In genomic region chr16:90023078-90023447, GRCh38 we compare ENCODE assay signal across 1 cellular context.
TF ChIP-seq lines count a peak whose summit lies in the region.

No MANE protein-coding gene starts in this region.

TF ChIP-seq in GM12878, 131 proteins besides CTCF, POLR2A, EP300 and RAD21 (continued from another document):
- TF ChIP-seq, protein P1, sequence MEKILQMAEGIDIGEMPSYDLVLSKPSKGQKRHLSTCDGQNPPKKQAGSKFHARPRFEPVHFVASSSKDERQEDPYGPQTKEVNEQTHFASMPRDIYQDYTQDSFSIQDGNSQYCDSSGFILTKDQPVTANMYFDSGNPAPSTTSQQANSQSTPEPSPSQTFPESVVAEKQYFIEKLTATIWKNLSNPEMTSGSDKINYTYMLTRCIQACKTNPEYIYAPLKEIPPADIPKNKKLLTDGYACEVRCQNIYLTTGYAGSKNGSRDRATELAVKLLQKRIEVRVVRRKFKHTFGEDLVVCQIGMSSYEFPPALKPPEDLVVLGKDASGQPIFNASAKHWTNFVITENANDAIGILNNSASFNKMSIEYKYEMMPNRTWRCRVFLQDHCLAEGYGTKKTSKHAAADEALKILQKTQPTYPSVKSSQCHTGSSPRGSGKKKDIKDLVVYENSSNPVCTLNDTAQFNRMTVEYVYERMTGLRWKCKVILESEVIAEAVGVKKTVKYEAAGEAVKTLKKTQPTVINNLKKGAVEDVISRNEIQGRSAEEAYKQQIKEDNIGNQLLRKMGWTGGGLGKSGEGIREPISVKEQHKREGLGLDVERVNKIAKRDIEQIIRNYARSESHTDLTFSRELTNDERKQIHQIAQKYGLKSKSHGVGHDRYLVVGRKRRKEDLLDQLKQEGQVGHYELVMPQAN (conservative IDR thresholded peaks at IDR 0.05): no peak
- TF ChIP-seq, protein P2, sequence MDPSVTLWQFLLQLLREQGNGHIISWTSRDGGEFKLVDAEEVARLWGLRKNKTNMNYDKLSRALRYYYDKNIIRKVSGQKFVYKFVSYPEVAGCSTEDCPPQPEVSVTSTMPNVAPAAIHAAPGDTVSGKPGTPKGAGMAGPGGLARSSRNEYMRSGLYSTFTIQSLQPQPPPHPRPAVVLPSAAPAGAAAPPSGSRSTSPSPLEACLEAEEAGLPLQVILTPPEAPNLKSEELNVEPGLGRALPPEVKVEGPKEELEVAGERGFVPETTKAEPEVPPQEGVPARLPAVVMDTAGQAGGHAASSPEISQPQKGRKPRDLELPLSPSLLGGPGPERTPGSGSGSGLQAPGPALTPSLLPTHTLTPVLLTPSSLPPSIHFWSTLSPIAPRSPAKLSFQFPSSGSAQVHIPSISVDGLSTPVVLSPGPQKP (IDR thresholded peaks at IDR 0.05; ENCODE audit: low read depth, low read length): no peak
- no peak for TF ChIP-seq CHD1 (IDR thresholded peaks at IDR 0.05; ENCODE audit: low read depth, low read length)
- TF ChIP-seq, protein P3, sequence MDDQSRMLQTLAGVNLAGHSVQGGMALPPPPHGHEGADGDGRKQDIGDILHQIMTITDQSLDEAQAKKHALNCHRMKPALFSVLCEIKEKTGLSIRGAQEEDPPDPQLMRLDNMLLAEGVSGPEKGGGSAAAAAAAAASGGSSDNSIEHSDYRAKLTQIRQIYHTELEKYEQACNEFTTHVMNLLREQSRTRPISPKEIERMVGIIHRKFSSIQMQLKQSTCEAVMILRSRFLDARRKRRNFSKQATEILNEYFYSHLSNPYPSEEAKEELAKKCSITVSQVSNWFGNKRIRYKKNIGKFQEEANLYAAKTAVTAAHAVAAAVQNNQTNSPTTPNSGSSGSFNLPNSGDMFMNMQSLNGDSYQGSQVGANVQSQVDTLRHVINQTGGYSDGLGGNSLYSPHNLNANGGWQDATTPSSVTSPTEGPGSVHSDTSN (IDR thresholded peaks at IDR 0.05; ENCODE audit: insufficient replicate concordance, low read depth, low read length): no peak
- TF ChIP-seq ATF7 (IDR thresholded peaks at IDR 0.05; ENCODE audit: low read depth): no peak
- TF ChIP-seq TAF1 (IDR thresholded peaks at IDR 0.05; ENCODE audit: borderline replicate concordance, low read depth, low read length): no peak
- TF ChIP-seq SMAD5 (IDR thresholded peaks at IDR 0.05; ENCODE audit: low read depth): no peak
- TF ChIP-seq, protein P4, sequence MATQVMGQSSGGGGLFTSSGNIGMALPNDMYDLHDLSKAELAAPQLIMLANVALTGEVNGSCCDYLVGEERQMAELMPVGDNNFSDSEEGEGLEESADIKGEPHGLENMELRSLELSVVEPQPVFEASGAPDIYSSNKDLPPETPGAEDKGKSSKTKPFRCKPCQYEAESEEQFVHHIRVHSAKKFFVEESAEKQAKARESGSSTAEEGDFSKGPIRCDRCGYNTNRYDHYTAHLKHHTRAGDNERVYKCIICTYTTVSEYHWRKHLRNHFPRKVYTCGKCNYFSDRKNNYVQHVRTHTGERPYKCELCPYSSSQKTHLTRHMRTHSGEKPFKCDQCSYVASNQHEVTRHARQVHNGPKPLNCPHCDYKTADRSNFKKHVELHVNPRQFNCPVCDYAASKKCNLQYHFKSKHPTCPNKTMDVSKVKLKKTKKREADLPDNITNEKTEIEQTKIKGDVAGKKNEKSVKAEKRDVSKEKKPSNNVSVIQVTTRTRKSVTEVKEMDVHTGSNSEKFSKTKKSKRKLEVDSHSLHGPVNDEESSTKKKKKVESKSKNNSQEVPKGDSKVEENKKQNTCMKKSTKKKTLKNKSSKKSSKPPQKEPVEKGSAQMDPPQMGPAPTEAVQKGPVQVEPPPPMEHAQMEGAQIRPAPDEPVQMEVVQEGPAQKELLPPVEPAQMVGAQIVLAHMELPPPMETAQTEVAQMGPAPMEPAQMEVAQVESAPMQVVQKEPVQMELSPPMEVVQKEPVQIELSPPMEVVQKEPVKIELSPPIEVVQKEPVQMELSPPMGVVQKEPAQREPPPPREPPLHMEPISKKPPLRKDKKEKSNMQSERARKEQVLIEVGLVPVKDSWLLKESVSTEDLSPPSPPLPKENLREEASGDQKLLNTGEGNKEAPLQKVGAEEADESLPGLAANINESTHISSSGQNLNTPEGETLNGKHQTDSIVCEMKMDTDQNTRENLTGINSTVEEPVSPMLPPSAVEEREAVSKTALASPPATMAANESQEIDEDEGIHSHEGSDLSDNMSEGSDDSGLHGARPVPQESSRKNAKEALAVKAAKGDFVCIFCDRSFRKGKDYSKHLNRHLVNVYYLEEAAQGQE (IDR thresholded peaks at IDR 0.05; ENCODE audit: low read depth, low read length): no peak
- TF ChIP-seq FOXK2 (IDR thresholded peaks at IDR 0.05): no peak
TF ChIP-seq in GM12878: peak in this region for 0.
